Comparison of ENCODE assay signal across 1 cellular context in the genomic region with DNA sequence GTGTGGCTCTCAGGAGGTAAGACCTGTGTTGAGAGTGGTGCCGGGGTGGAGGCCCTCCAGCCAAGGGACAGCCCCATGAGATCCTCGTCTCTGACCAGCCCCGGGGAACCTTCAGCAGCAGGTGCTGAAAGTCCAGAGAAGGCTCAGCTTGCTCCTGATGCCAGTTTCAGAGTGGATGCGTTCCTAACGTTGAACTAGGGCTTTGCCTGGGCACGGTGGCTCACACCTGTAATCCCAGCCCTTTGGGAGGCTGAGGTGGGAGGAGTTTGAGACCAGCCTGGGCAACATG.
TF ChIP-seq lines count a peak whose summit lies in the region.

No MANE protein-coding gene starts in this region.

TF ChIP-seq in GM23338, 12 proteins besides CTCF, POLR2A, EP300 and RAD21:
- TF ChIP-seq JUNB (IDR thresholded peaks at IDR 0.05; ENCODE audit: unreplicated experiment) (no peak), EZH2 (IDR thresholded peaks at IDR 0.05; ENCODE audit: low read depth, unreplicated experiment) (no peak)
- TF ChIP-seq, protein P1, sequence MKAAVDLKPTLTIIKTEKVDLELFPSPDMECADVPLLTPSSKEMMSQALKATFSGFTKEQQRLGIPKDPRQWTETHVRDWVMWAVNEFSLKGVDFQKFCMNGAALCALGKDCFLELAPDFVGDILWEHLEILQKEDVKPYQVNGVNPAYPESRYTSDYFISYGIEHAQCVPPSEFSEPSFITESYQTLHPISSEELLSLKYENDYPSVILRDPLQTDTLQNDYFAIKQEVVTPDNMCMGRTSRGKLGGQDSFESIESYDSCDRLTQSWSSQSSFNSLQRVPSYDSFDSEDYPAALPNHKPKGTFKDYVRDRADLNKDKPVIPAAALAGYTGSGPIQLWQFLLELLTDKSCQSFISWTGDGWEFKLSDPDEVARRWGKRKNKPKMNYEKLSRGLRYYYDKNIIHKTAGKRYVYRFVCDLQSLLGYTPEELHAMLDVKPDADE (IDR thresholded peaks at IDR 0.05) = no peak
